In genomic region chr19:32691291-32691951, GRCh38 we compare ENCODE assay signal across 1 cellular context.
TF ChIP-seq lines count a peak whose summit lies in the region.

Gene NUDT19, plus strand, starts transcription at chr19:32691821. Its CDS starts 140 bp downstream, at chr19:32691961.

TF ChIP-seq in K562, 482 proteins besides CTCF, POLR2A, EP300 and RAD21 (continued from another document and continues in another):
- peak; percentile 45; the same call in 1 of the 2 replicates for TF ChIP-seq CBX1 (IDR thresholded peaks at IDR 0.05; ENCODE audit: low read depth)
- peak in 1 of 2 experiments; percentile 23; a peak in 1 of 4 replicates for TF ChIP-seq FOXK2 (conservative IDR thresholded peaks at IDR 0.05 in 1 of 2, IDR thresholded peaks at IDR 0.05 in 1 of 2; ENCODE audit: low read depth in 2 of 2)
- no peak for TF ChIP-seq ZC3H8 (IDR thresholded peaks at IDR 0.05)
- TF ChIP-seq MYBL2 (IDR thresholded peaks at IDR 0.05; ENCODE audit: low read depth), result peak; percentile 49; the same call in 1 of the 2 replicates
- no peak for TF ChIP-seq MYBL2 (CRISPR knock-in tag; IDR thresholded peaks at IDR 0.05; ENCODE audit: borderline replicate concordance)
- TF ChIP-seq ZNF584 (CRISPR knock-in tag; IDR thresholded peaks at IDR 0.05; ENCODE audit: low read depth), result 0 out of 2 replicates have a peak, but pooled peaks have one; percentile 58
- no peak for TF ChIP-seq EHMT2 (IDR thresholded peaks at IDR 0.05)
- TF ChIP-seq ZNF57 (CRISPR knock-in tag; IDR thresholded peaks at IDR 0.05), result no peak
- no peak for TF ChIP-seq CLOCK (CRISPR knock-in tag; IDR thresholded peaks at IDR 0.05; ENCODE audit: borderline replicate concordance)
- 0 out of 2 replicates have a peak, but pooled peaks have one; percentile 4 for TF ChIP-seq NFIC (IDR thresholded peaks at IDR 0.05)
- TF ChIP-seq ZNF354B (CRISPR knock-in tag; IDR thresholded peaks at IDR 0.05), result no peak
- 0 out of 2 replicates have a peak, but pooled peaks have one; percentile 33 for TF ChIP-seq SOX6 (IDR thresholded peaks at IDR 0.05)
- TF ChIP-seq ZNF384 (IDR thresholded peaks at IDR 0.05; ENCODE audit: low read depth, low read length), result no peak
- no peak for TF ChIP-seq E2F4 (CRISPR knock-in tag; IDR thresholded peaks at IDR 0.05; ENCODE audit: low read depth)
- TF ChIP-seq ZNF644 (tag; IDR thresholded peaks at IDR 0.05; ENCODE audit: low read depth), result no peak
- no peak for TF ChIP-seq SMAD3 (CRISPR knock-in tag; conservative IDR thresholded peaks at IDR 0.05)
- TF ChIP-seq HNRNPL (IDR thresholded peaks at IDR 0.05; ENCODE audit: low read depth, low read length), result no peak
- TF ChIP-seq PKNOX1 (IDR thresholded peaks at IDR 0.05), result peak; percentile 83
- peak; percentile 33 for TF ChIP-seq KDM5B (IDR thresholded peaks at IDR 0.05; ENCODE audit: insufficient replicate concordance, low read depth, low read length)
- TF ChIP-seq ZNF431 (CRISPR knock-in tag; IDR thresholded peaks at IDR 0.05), result no peak
- no peak; the same call in 1 of the 2 replicates for TF ChIP-seq ETV5 (CRISPR knock-in tag; IDR thresholded peaks at IDR 0.05; ENCODE audit: low read depth)
- no peak for TF ChIP-seq CEBPG (CRISPR knock-in tag; IDR thresholded peaks at IDR 0.05)
- no peak for TF ChIP-seq CEBPG (tag; conservative IDR thresholded peaks at IDR 0.05 in 1 of 2, IDR thresholded peaks at IDR 0.05 in 1 of 2)
- no peak for TF ChIP-seq RBM17 (IDR thresholded peaks at IDR 0.05; ENCODE audit: borderline replicate concordance, low read depth, low read length)
- TF ChIP-seq ARNT (IDR thresholded peaks at IDR 0.05), result peak in 1 of 2 experiments; percentile 25; a peak in 1 of 4 replicates
- TF ChIP-seq LARP7 (IDR thresholded peaks at IDR 0.05), result 0 out of 2 replicates have a peak, but pooled peaks have one; percentile 59
- TF ChIP-seq ZBTB17 (CRISPR knock-in tag; IDR thresholded peaks at IDR 0.05), result no peak
- TF ChIP-seq FOXJ2 (tag; IDR thresholded peaks at IDR 0.05), result peak; percentile 49; the same call in 1 of the 2 replicates
- no peak for TF ChIP-seq NCOA6 (IDR thresholded peaks at IDR 0.05)
- no peak for TF ChIP-seq PCBP2 (IDR thresholded peaks at IDR 0.05; ENCODE audit: low read depth, low read length, poor library complexity, severe bottlenecking)
- peak; percentile 42 for TF ChIP-seq BRD9 (IDR thresholded peaks at IDR 0.05; ENCODE audit: low read depth, partially characterized antibody)
- TF ChIP-seq NRF1 (conservative IDR thresholded peaks at IDR 0.05 in 1 of 2, IDR thresholded peaks at IDR 0.05 in 1 of 2), result peak; percentile 22 to 41; a peak in 2 of 4 replicates
- TF ChIP-seq KLF16 (IDR thresholded peaks at IDR 0.05), result no peak
- TF ChIP-seq RNF2 (IDR thresholded peaks at IDR 0.05), result peak; percentile 74; the same call in 1 of the 2 replicates
- no peak for TF ChIP-seq GTF2E2 (tag; IDR thresholded peaks at IDR 0.05)
- peak; percentile 89 for TF ChIP-seq TBP (optimal IDR thresholded peaks at IDR 0.05; ENCODE audit: low read depth, low read length)
- no peak for TF ChIP-seq SIN3B (IDR thresholded peaks at IDR 0.05; ENCODE audit: low read depth)
- no peak for TF ChIP-seq ZNF79 (CRISPR knock-in tag; IDR thresholded peaks at IDR 0.05; ENCODE audit: low read depth)
- TF ChIP-seq YY1 (IDR thresholded peaks at IDR 0.05; ENCODE audit: borderline replicate concordance in 1 of 3, control insufficient read depth in 1 of 3, extremely low read depth in 1 of 3, insufficient read depth in 3 of 3, insufficient read length in 1 of 3, insufficient replicate concordance in 2 of 3, low read depth in 1 of 3, low read length in 2 of 3), result peak in 2 of 3 experiments; percentile 6 to 34
- TF ChIP-seq, protein P1, sequence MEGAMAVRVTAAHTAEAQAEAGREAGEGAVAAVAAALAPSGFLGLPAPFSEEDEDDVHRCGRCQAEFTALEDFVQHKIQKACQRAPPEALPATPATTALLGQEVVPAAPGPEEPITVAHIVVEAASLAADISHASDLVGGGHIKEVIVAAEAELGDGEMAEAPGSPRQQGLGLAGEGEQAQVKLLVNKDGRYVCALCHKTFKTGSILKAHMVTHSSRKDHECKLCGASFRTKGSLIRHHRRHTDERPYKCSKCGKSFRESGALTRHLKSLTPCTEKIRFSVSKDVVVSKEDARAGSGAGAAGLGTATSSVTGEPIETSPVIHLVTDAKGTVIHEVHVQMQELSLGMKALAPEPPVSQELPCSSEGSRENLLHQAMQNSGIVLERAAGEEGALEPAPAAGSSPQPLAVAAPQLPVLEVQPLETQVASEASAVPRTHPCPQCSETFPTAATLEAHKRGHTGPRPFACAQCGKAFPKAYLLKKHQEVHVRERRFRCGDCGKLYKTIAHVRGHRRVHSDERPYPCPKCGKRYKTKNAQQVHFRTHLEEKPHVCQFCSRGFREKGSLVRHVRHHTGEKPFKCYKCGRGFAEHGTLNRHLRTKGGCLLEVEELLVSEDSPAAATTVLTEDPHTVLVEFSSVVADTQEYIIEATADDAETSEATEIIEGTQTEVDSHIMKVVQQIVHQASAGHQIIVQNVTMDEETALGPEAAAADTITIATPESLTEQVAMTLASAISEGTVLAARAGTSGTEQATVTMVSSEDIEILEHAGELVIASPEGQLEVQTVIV (CRISPR knock-in tag; IDR thresholded peaks at IDR 0.05; ENCODE audit: borderline replicate concordance), result no peak
- TF ChIP-seq POLR2H (tag; IDR thresholded peaks at IDR 0.05; ENCODE audit: low read depth), result peak; percentile 69; the same call in 1 of the 2 replicates
- TF ChIP-seq FIP1L1 (IDR thresholded peaks at IDR 0.05; ENCODE audit: low read depth, low read length, poor library complexity, severe bottlenecking), result no peak
- TF ChIP-seq MYNN (IDR thresholded peaks at IDR 0.05), result peak; percentile 75
- no peak for TF ChIP-seq MYNN (CRISPR knock-in tag; IDR thresholded peaks at IDR 0.05)
- TF ChIP-seq PHTF2 (CRISPR knock-in tag; IDR thresholded peaks at IDR 0.05), result no peak
- TF ChIP-seq DPF2 (IDR thresholded peaks at IDR 0.05), result peak; percentile 57
- no peak for TF ChIP-seq CCNT2 (IDR thresholded peaks at IDR 0.05; ENCODE audit: borderline replicate concordance, extremely low read depth, insufficient read length, low read depth, low read length)
- 0 out of 4 replicates have a peak, but pooled peaks of 1 of the 2 experiments have one; percentile 34 for TF ChIP-seq RCOR1 (IDR thresholded peaks at IDR 0.05; ENCODE audit: borderline replicate concordance in 1 of 2, low read depth in 2 of 2, low read length in 2 of 2)
- no peak for TF ChIP-seq EGR1 (conservative IDR thresholded peaks at IDR 0.05)
- no peak for TF ChIP-seq TFAM (CRISPR knock-in tag; conservative IDR thresholded peaks at IDR 0.05)
- TF ChIP-seq ZBTB40 (IDR thresholded peaks at IDR 0.05), result peak; percentile 58; the same call in 1 of the 2 replicates
- TF ChIP-seq ZBTB40 (CRISPR knock-in tag; IDR thresholded peaks at IDR 0.05), result no peak
- no peak; the same call in 1 of the 2 replicates for TF ChIP-seq CREB1 (IDR thresholded peaks at IDR 0.05)
- TF ChIP-seq CREB1 (CRISPR knock-in tag; IDR thresholded peaks at IDR 0.05), result 0 out of 2 replicates have a peak, but pooled peaks have one; percentile 30
- TF ChIP-seq MEF2A (IDR thresholded peaks at IDR 0.05; ENCODE audit: control insufficient read depth, low read depth, low read length), result no peak
- no peak for TF ChIP-seq SMARCE1 (IDR thresholded peaks at IDR 0.05)
- TF ChIP-seq SIN3A (IDR thresholded peaks at IDR 0.05; ENCODE audit: borderline replicate concordance in 2 of 2, control insufficient read depth in 1 of 2, low read depth in 2 of 2, low read length in 2 of 2), result peak in 1 of 2 experiments; percentile 71; a peak in 1 of 4 replicates
